In genomic region chr17:2195729-2196128, GRCh38 we compare ENCODE assay signal across 9 cellular contexts.
DNase-seq lines count a peak whose midpoint lies in the region; ATAC-seq and TF ChIP-seq lines count a peak whose summit lies in the region.
"Had no signal": no experiment of that assay in that cellular context is flagged by ENCODE, and none has a peak within 500 bp of the region (broad histone marks: within the 10 kb centered on the region; RNA-seq: fewer than 3 reads in every experiment).

No MANE protein-coding gene starts in this region.

- peaks cover 24% of the 10 kb centered on the region for H3K36me3 Mint-ChIP-seq in activated CD8-positive, alpha-beta memory T cell treated with anti-CD3 and anti-CD28 coated beads, Interleukin-2, amount 10 ng/mL, durations not matched to agents 7 days and 5 days
- H3K36me3 Mint-ChIP-seq in activated CD8-positive, alpha-beta T cell treated with anti-CD3 and anti-CD28 coated beads for 36 hours (ENCODE audit: low read depth), result peaks cover 28% of the 10 kb centered on the region

- POLR2A ChIA-PET in activated CD8-positive, alpha-beta T cell treated with anti-CD3 and anti-CD28 coated beads for 36 hours (lab: Charles Lee), result interaction anchor here (0.7 to 1.0 kb wide), 3 partner anchors 9 to 67 kb away, joined by 3 to 5 read pairs (median 3); no protein-coding TSS in a partner anchor

- H3K4me3 ChIP-seq in lower lobe of right lung, result no peak overlapping the region

- peaks cover 36% of the 10 kb centered on the region for H3K4me1 ChIP-seq in lower lobe of right lung

- peak; percentile 65 for DNase-seq in activated CD8-positive, alpha-beta memory T cell treated with anti-CD3 and anti-CD28 coated beads for 24 hours
- no peak for DNase-seq in activated CD8-positive, alpha-beta memory T cell treated with anti-CD3 and anti-CD28 coated beads, Interleukin-2, amount 10 ng/mL, durations not matched to agents 7 days and 5 days
- peak; percentile 81 for DNase-seq in activated CD8-positive, alpha-beta T cell treated with anti-CD3 and anti-CD28 coated beads for 36 hours
- DNase-seq in lower lobe of right lung (no peak), COLO829 (ENCODE audit: low spot score) (no peak), posterior cingulate gyrus (no peak), NCI-H1105 (lab: John Stamatoyannopoulos, UW) (no peak)
- DNase-seq in stimulated activated naive CD8-positive, alpha-beta T cell treated with anti-CD3 and anti-CD28 coated beads, Interleukin-15, Interleukin-2, amounts not matched to agents 100 U/mL and 50 U/mL, for 24 hours, result peak; percentile 64
- DNase-seq: NCI-H2081 treated with DMSO at 0.1 percent for 48 hours had no signal

- no peaks in the 10 kb centered on the region for H3K9me3 ChIP-seq in lower lobe of right lung

- TF ChIP-seq CTCF in activated CD8-positive, alpha-beta T cell treated with anti-CD3 and anti-CD28 coated beads for 36 hours (IDR thresholded peaks at IDR 0.05), result no peak
- no peak for TF ChIP-seq CTCF in lower lobe of right lung (IDR thresholded peaks at IDR 0.05)

- intact Hi-C loops in activated CD8-positive, alpha-beta T cell treated with anti-CD3 and anti-CD28 coated beads for 36 hours (cut with micrococcal nuclease), result loop anchor here (10.0 kb wide), 1 partner anchor 49 kb away; no protein-coding TSS in a partner anchor
- intact Hi-C loops in lower lobe of right lung (cut with DNase I) (no loop called here), posterior cingulate gyrus (cut with DNase I) (no loop called here)

- no peak overlapping the region for H3K27ac Mint-ChIP-seq in activated CD8-positive, alpha-beta memory T cell treated with anti-CD3 and anti-CD28 coated beads, Interleukin-2, amount 10 ng/mL, durations not matched to agents 7 days and 5 days
- peak overlapping the region; percentile 50 for H3K27ac Mint-ChIP-seq in activated CD8-positive, alpha-beta T cell treated with anti-CD3 and anti-CD28 coated beads for 36 hours

- CTCF ChIA-PET in activated CD8-positive, alpha-beta memory T cell treated with anti-CD3 and anti-CD28 coated beads, Interleukin-2, amount 10 ng/mL, durations not matched to agents 7 days and 5 days (lab: Charles Lee), result interaction anchor here (0.8 to 2.7 kb wide), 5 partner anchors 13 to 49 kb away, joined by 3 to 10 read pairs (median 6); no protein-coding TSS in a partner anchor
- CTCF ChIA-PET in activated CD8-positive, alpha-beta T cell treated with anti-CD3 and anti-CD28 coated beads for 36 hours (lab: Charles Lee), result interaction anchor here (0.8 to 2.5 kb wide), 12 partner anchors 9 to 220 kb away, joined by 3 to 16 read pairs (median 4); partner anchors contain the start of gene HIC1

- H3K27ac ChIP-seq in lower lobe of right lung, result no peak overlapping the region

- no peak overlapping the region for H3K4me3 Mint-ChIP-seq in activated CD8-positive, alpha-beta memory T cell treated with anti-CD3 and anti-CD28 coated beads, Interleukin-2, amount 10 ng/mL, durations not matched to agents 7 days and 5 days
- no peak overlapping the region for H3K4me3 Mint-ChIP-seq in activated CD8-positive, alpha-beta T cell treated with anti-CD3 and anti-CD28 coated beads for 36 hours

- peaks cover 50% of the 10 kb centered on the region for H3K4me1 Mint-ChIP-seq in activated CD8-positive, alpha-beta memory T cell treated with anti-CD3 and anti-CD28 coated beads, Interleukin-2, amount 10 ng/mL, durations not matched to agents 7 days and 5 days
- peaks cover 51% of the 10 kb centered on the region for H3K4me1 Mint-ChIP-seq in activated CD8-positive, alpha-beta T cell treated with anti-CD3 and anti-CD28 coated beads for 36 hours (ENCODE audit: low read depth)

- ATAC-seq in activated CD8-positive, alpha-beta memory T cell treated with anti-CD3 and anti-CD28 coated beads, Interleukin-2, amount 10 ng/mL, durations not matched to agents 7 days and 5 days, result no peak
- ATAC-seq in activated CD8-positive, alpha-beta T cell treated with anti-CD3 and anti-CD28 coated beads for 36 hours, result peak; percentile 80
- peak; percentile 58 to 70 for ATAC-seq in lower lobe of right lung
- peak; percentile 93 for ATAC-seq in stimulated activated naive CD8-positive, alpha-beta T cell treated with anti-CD3 and anti-CD28 coated beads, Interleukin-15, Interleukin-2, amounts not matched to agents 100 U/mL and 50 U/mL, for 24 hours

- no peaks in the 10 kb centered on the region for H3K27me3 ChIP-seq in lower lobe of right lung (ENCODE audit: low read depth)

- H3K9me3 Mint-ChIP-seq in activated CD8-positive, alpha-beta memory T cell treated with anti-CD3 and anti-CD28 coated beads, Interleukin-2, amount 10 ng/mL, durations not matched to agents 7 days and 5 days (ENCODE audit: low read depth), result no peaks in the 10 kb centered on the region
- H3K9me3 Mint-ChIP-seq in activated CD8-positive, alpha-beta T cell treated with anti-CD3 and anti-CD28 coated beads for 36 hours, result no peaks in the 10 kb centered on the region

- peaks cover 5% of the 10 kb centered on the region for H3K36me3 ChIP-seq in lower lobe of right lung

- no peaks in the 10 kb centered on the region for H3K27me3 Mint-ChIP-seq in activated CD8-positive, alpha-beta memory T cell treated with anti-CD3 and anti-CD28 coated beads, Interleukin-2, amount 10 ng/mL, durations not matched to agents 7 days and 5 days
- H3K27me3 Mint-ChIP-seq in activated CD8-positive, alpha-beta T cell treated with anti-CD3 and anti-CD28 coated beads for 36 hours, result no peaks in the 10 kb centered on the region

Comparison
In these comparisons a context has a peak if more than half of its experiments do, and no peak if none do; other contexts are left out.
1. DNase-seq: peak in activated CD8-positive, alpha-beta memory T cell treated with anti-CD3 and anti-CD28 coated beads for 24 hours (single experiment), activated CD8-positive, alpha-beta T cell treated with anti-CD3 and anti-CD28 coated beads for 36 hours (single experiment) and stimulated activated naive CD8-positive, alpha-beta T cell treated with anti-CD3 and anti-CD28 coated beads, Interleukin-15, Interleukin-2, amounts not matched to agents 100 U/mL and 50 U/mL, for 24 hours (single experiment); none in activated CD8-positive, alpha-beta memory T cell treated with anti-CD3 and anti-CD28 coated beads, Interleukin-2, amount 10 ng/mL, durations not matched to agents 7 days and 5 days (single experiment), lower lobe of right lung (single experiment), COLO829 (single experiment), posterior cingulate gyrus (0 of 10) and NCI-H1105 (single experiment).